In the genomic region with DNA sequence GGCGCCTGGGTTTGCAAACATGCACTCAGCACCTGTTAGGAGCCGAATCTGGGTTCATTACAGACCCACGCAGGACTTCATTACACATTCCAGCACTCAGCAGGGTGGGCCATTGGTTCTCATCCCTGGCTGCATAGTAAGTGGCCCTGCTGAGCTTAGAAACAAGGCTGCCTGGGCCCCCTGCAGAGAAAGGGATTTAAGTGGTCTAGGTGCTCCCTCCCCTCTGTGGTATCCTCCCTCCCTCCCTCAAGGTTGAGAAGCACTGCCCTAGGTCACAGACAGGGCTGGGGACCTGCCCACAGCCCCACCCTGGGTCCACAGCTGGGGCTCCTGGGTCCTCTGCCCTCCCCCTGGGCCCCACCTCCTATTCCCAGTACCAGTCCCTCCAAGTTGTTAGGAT, we compare ENCODE assay signal across 22 cellular contexts. TPM values are rescaled to one million over a fixed set of nuclear protein-coding genes. Genes with fewer than 3 reads are reported as not detected.
DNase-seq lines count a peak whose midpoint lies in the region; ATAC-seq and TF ChIP-seq lines count a peak whose summit lies in the region.
"Had no signal": no experiment of that assay in that cellular context is flagged by ENCODE, and none has a peak within 500 bp of the region (broad histone marks: within the 10 kb centered on the region; RNA-seq: fewer than 3 reads in every experiment).

No MANE protein-coding gene starts in this region.

- peaks cover 38% of the 10 kb centered on the region for H3K27me3 Mint-ChIP-seq in GM23338 (ENCODE audit: insufficient read depth, low read depth, poor library complexity)
- H3K27me3 Mint-ChIP-seq in endodermal cell (ENCODE audit: insufficient read depth), result peaks cover 2% of the 10 kb centered on the region
- H3K27me3 Mint-ChIP-seq in neural progenitor cell (ENCODE audit: insufficient read depth, low read depth), result peaks cover 12% of the 10 kb centered on the region

- H3K4me3 ChIP-seq in GM23338 (no peak overlapping the region), PC-3 (ENCODE audit: low read length) (no peak overlapping the region), endodermal cell (ENCODE audit: low read length) (no peak overlapping the region), neural progenitor cell (no peak overlapping the region)

- no peaks in the 10 kb centered on the region for H3K9me2 ChIP-seq in GM23338 (ENCODE audit: insufficient read depth)
- no peaks in the 10 kb centered on the region for H3K9me2 ChIP-seq in PC-3 (replicated peaks; ENCODE audit: low read length)

- H3K4me2 ChIP-seq in GM23338 (no peak overlapping the region), PC-3 (ENCODE audit: low read length) (peak overlapping the region; percentile 57), neural progenitor cell (no peak overlapping the region)
- H3K4me2 ChIP-seq: KMS-11 had no signal

- no peak overlapping the region for H3K27ac Mint-ChIP-seq in GM23338
- peak overlapping the region; percentile 37 for H3K27ac Mint-ChIP-seq in endodermal cell
- H3K27ac Mint-ChIP-seq in neural progenitor cell, result peak overlapping the region; percentile 58
- H3K27ac Mint-ChIP-seq: CD8-positive, alpha-beta T cell had no signal

- ATAC-seq in GM23338, result peak; percentile 28
- no peak for ATAC-seq in PC-3
- ATAC-seq in HG03135 (IDR thresholded peaks at IDR 0.05; ENCODE audit: unreplicated experiment), result no peak
- ATAC-seq in GM18907 (IDR thresholded peaks at IDR 0.05; ENCODE audit: unreplicated experiment), result no peak
- ATAC-seq: CD8-positive, alpha-beta T cell; SK-N-SH treated with all-trans-retinoic acid at 6 μM for 48 hours had no signal

- 0 out of 2 replicates have a peak, but pooled peaks cover 4% of the 10 kb centered on the region for H3F3A ChIP-seq in GM23338 (replicated peaks; ENCODE audit: low read depth)
- H3F3A ChIP-seq in PC-3 (ENCODE audit: low read length, unreplicated experiment), result no peaks in the 10 kb centered on the region
- peaks cover 5% of the 10 kb centered on the region for H3F3A ChIP-seq in neural progenitor cell (ENCODE audit: low read depth)

- H4K20me1 ChIP-seq in GM23338 (replicated peaks; ENCODE audit: insufficient read depth) (no peaks in the 10 kb centered on the region), PC-3 (ENCODE audit: low read length) (no peaks in the 10 kb centered on the region), neural progenitor cell (ENCODE audit: low read depth) (no peaks in the 10 kb centered on the region)

- H3K27me3 ChIP-seq in GM23338 (ENCODE audit: insufficient read depth) (peaks cover 32% of the 10 kb centered on the region), PC-3 (ENCODE audit: low read length) (0 out of 2 replicates have a peak, but pooled peaks cover 4% of the 10 kb centered on the region), endodermal cell (ENCODE audit: control insufficient read depth, insufficient read depth, low read length, poor library complexity, severe bottlenecking) (no peaks in the 10 kb centered on the region), neural progenitor cell (peaks cover 67% of the 10 kb centered on the region)

- H3K36me3 ChIP-seq in GM23338 (ENCODE audit: insufficient read depth), result no peaks in the 10 kb centered on the region
- H3K36me3 ChIP-seq in PC-3 (ENCODE audit: low read depth, low read length), result no peaks in the 10 kb centered on the region
- no peaks in the 10 kb centered on the region for H3K36me3 ChIP-seq in endodermal cell (ENCODE audit: control insufficient read depth, insufficient read depth, low read length)
- H3K36me3 ChIP-seq in neural progenitor cell, result no peaks in the 10 kb centered on the region

- H3K9ac ChIP-seq in PC-3 (ENCODE audit: low read length) (no peak overlapping the region), endodermal cell (ENCODE audit: extremely low read depth, low read length, poor library complexity, severe bottlenecking) (no peak overlapping the region), neural progenitor cell (no peak overlapping the region)
- H3K9ac ChIP-seq: KMS-11 had no signal

- H3K9me3 ChIP-seq in PC-3 (ENCODE audit: low read length) (no peaks in the 10 kb centered on the region), endodermal cell (ENCODE audit: control insufficient read depth, low read length) (no peaks in the 10 kb centered on the region), neural progenitor cell (ENCODE audit: low read depth) (no peaks in the 10 kb centered on the region)
- H3K9me3 ChIP-seq: Caco-2 had no signal

- WGBS in endodermal cell (ENCODE audit: insufficient coverage in 1 of 2, insufficient read length in 1 of 2), 2 experiments, result 78 to 80% methylated on average over 3 of the region's 3 CpGs

- H3K27ac ChIP-seq in GM23338 (ENCODE audit: low read depth) (no peak overlapping the region), PC-3 (ENCODE audit: low read length) (no peak overlapping the region), endodermal cell (ENCODE audit: low read depth, low read length) (no peak overlapping the region), neural progenitor cell (no peak overlapping the region)
- H3K27ac ChIP-seq: C4-2B, KMS-11 had no signal

- H3K79me2 ChIP-seq in GM23338 (replicated peaks; ENCODE audit: insufficient read depth), result no peaks in the 10 kb centered on the region
- no peaks in the 10 kb centered on the region for H3K79me2 ChIP-seq in PC-3 (ENCODE audit: low read length)
- H3K79me2 ChIP-seq in neural progenitor cell (ENCODE audit: low read depth), result no peaks in the 10 kb centered on the region

- POLR2A ChIA-PET in PC-3 (lab: Charles Lee; ENCODE audit: unreplicated experiment), result no interaction called here

- TF ChIP-seq CTCF in GM23338 (conservative IDR thresholded peaks at IDR 0.05; ENCODE audit: low read depth in 2 of 2) (no peak), PC-3 (conservative IDR thresholded peaks at IDR 0.05; ENCODE audit: low read depth, low read length) (no peak), endodermal cell (conservative IDR thresholded peaks at IDR 0.05) (no peak), neural progenitor cell (IDR thresholded peaks at IDR 0.05) (no peak)

- BruUV-seq in PC-3 (replicated peaks; lab: Mats Ljungman, UMichigan), result no TSS peak

- H3K4me1 ChIP-seq in GM23338 (ENCODE audit: insufficient read depth), result no peaks in the 10 kb centered on the region
- peaks cover 7% of the 10 kb centered on the region; the same call in 1 of the 2 replicates for H3K4me1 ChIP-seq in PC-3 (ENCODE audit: insufficient read depth, low read length)
- peaks cover 11% of the 10 kb centered on the region for H3K4me1 ChIP-seq in endodermal cell (ENCODE audit: control insufficient read depth, insufficient read depth, low read length)
- peaks cover 17% of the 10 kb centered on the region for H3K4me1 ChIP-seq in neural progenitor cell

- H2AFZ ChIP-seq in GM23338, result no peak overlapping the region
- peak overlapping the region; percentile 83 for H2AFZ ChIP-seq in PC-3 (ENCODE audit: low read length)
- H2AFZ ChIP-seq in neural progenitor cell (replicated peaks), result no peak overlapping the region

- peaks cover 10% of the 10 kb centered on the region; the same call in 2 of the 3 replicates for H3K9me3 Mint-ChIP-seq in GM23338
- peaks cover 14% of the 10 kb centered on the region for H3K9me3 Mint-ChIP-seq in endodermal cell
- H3K9me3 Mint-ChIP-seq in neural progenitor cell, result peaks cover 5% of the 10 kb centered on the region
- H3K9me3 Mint-ChIP-seq: CD8-positive, alpha-beta T cell had no signal

- H3K36me3 Mint-ChIP-seq in GM23338 (ENCODE audit: low read depth) (peaks cover 4% of the 10 kb centered on the region; the same call in 1 of the 3 replicates), endodermal cell (ENCODE audit: low read depth) (peaks cover 4% of the 10 kb centered on the region), neural progenitor cell (peaks cover 35% of the 10 kb centered on the region)
- H3K36me3 Mint-ChIP-seq: CD8-positive, alpha-beta T cell had no signal

- DNase-seq in GM23338 (ENCODE audit: low spot score) (peak; percentile 49), PC-3 (no peak), endodermal cell (peak; percentile 74), neural progenitor cell (ENCODE audit: low spot score) (no peak), NCI-H748 treated with DMSO at 0.1 percent for 48 hours (lab: John Stamatoyannopoulos, UW) (no peak), NCI-H2107 (lab: John Stamatoyannopoulos, UW) (no peak)
- DNase-seq: Caco-2; CD8-positive, alpha-beta T cell; IMR-90; NCI-H1092; NCI-H1417 treated with DMSO at 0.1 percent for 48 hours; NCI-H1694 treated with DMSO at 0.1 percent for 48 hours; NCI-H2081; NCI-H2171 treated with DMSO at 0.1 percent for 48 hours; NCI-H345; NCI-H510A treated with DMSO at 0.1 percent for 48 hours; NCI-H774 had no signal

- peaks cover 10% of the 10 kb centered on the region for H3K4me1 Mint-ChIP-seq in GM23338
- peaks cover 46% of the 10 kb centered on the region for H3K4me1 Mint-ChIP-seq in endodermal cell
- H3K4me1 Mint-ChIP-seq in neural progenitor cell, result peaks cover 63% of the 10 kb centered on the region

- H3K4me3 Mint-ChIP-seq in GM23338 (no peak overlapping the region; the same call in 2 of the 3 replicates), endodermal cell (no peak overlapping the region), neural progenitor cell (no peak overlapping the region)
- H3K4me3 Mint-ChIP-seq: CD8-positive, alpha-beta T cell had no signal

- intact Hi-C loops in PC-3 (cut with micrococcal nuclease), result no loop called here

- CTCF ChIA-PET in PC-3 (lab: Charles Lee), result no interaction called here

TF ChIP-seq in GM23338, 12 proteins besides CTCF, POLR2A, EP300 and RAD21 (continues in another document):
- no peak for TF ChIP-seq EZH2 (IDR thresholded peaks at IDR 0.05; ENCODE audit: low read depth, unreplicated experiment)
- no peak for TF ChIP-seq CREB1 (CRISPR knock-in tag; IDR thresholded peaks at IDR 0.05; ENCODE audit: low read depth)
- TF ChIP-seq POLR2AphosphoS5 (IDR thresholded peaks at IDR 0.05; ENCODE audit: low read depth), result no peak

RNA-seq across cellular contexts. Expression of a gene that starts 28.3 kb away (rescaled TPM):
- total RNA-seq in GM23338 (2014; rRNA removed; shearing (Covaris generic)), result 2.7 and 3.6 TPM in 2 replicates
- polyA plus RNA-seq in GM23338 (2016; fragmentation: Nextera tagmentation; extraction: Ambion mirVana), result 2.8 and 3.4 TPM in 2 replicates
- total RNA-seq in PC-3 (2014; rRNA removed) (4.9 and 5.7 TPM in 2 replicates), endodermal cell (10 to 100 TPM; 19.9 to 21.8 TPM), neural progenitor cell (ENCODE audit: low replicate concordance) (1.1 and 1.7 TPM in 2 replicates)
- polyA plus RNA-seq in endodermal cell (2013, experiment 1 of 2), result 51.2 TPM
- 42.1 TPM for polyA plus RNA-seq in endodermal cell (2013, experiment 2 of 2)
- total RNA-seq: CD8-positive, alpha-beta T cell had no signal

Comparison
In these comparisons a context has a peak if more than half of its experiments do, and no peak if none do; other contexts are left out.
1. DNase-seq: peak in GM23338 (single experiment) and endodermal cell (single experiment); none in PC-3 (single experiment), neural progenitor cell (single experiment), NCI-H748 treated with DMSO at 0.1 percent for 48 hours (single experiment) and NCI-H2107 (single experiment).